ENCODE assay signal across 1 cellular context in the genomic region with DNA sequence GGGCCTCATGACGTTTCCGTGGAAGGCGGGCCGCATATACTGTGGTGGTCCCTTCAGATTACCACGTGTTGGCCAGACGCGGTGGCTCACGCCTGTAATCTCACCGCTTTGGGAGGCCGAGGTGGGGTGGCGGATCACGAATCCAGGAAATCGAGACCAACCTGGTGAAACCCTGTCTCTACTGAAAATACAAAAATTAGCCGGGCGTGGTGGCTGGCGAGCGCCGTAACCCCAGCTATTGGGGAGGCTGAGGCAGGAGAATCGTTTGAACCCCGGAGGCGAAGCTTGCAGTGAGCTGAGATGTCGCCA.
A peak's percentile ranks its signal among the peaks of the same experiment; 100 is the strongest.
TF ChIP-seq lines count a peak whose summit lies in the region.

No MANE protein-coding gene starts in this region.

TF ChIP-seq in HepG2, 621 proteins besides CTCF, POLR2A, EP300 and RAD21 (continues in another document):
- TF ChIP-seq PTBP1 (IDR thresholded peaks at IDR 0.05; ENCODE audit: low read depth, low read length, poor library complexity, severe bottlenecking) (no peak), NFATC3 (CRISPR knock-in tag; IDR thresholded peaks at IDR 0.05) (no peak), SIN3B (IDR thresholded peaks at IDR 0.05; ENCODE audit: low read length) (no peak), MLLT10 (CRISPR knock-in tag; IDR thresholded peaks at IDR 0.05) (no peak), ZNF883 (CRISPR knock-in tag; IDR thresholded peaks at IDR 0.05; ENCODE audit: not compliant biosample characterization) (no peak), KMT2B (CRISPR knock-in tag; IDR thresholded peaks at IDR 0.05) (no peak), BHLHE40 (IDR thresholded peaks at IDR 0.05; ENCODE audit: low read length) (no peak), ZNF280D (CRISPR knock-in tag; IDR thresholded peaks at IDR 0.05) (0 out of 2 replicates have a peak, but pooled peaks have one; percentile 2), ZNF749 (CRISPR knock-in tag; IDR thresholded peaks at IDR 0.05; ENCODE audit: borderline replicate concordance) (no peak), GZF1 (CRISPR knock-in tag; IDR thresholded peaks at IDR 0.05) (peak; percentile 28; the same call in 1 of the 2 replicates), ZNF230 (CRISPR knock-in tag; IDR thresholded peaks at IDR 0.05) (no peak), PHF21A (CRISPR knock-in tag; IDR thresholded peaks at IDR 0.05) (no peak), ELF1 (CRISPR knock-in tag; IDR thresholded peaks at IDR 0.05) (peak; percentile 27; the same call in 1 of the 2 replicates), ISX (CRISPR knock-in tag; conservative IDR thresholded peaks at IDR 0.05) (no peak), MAFG (CRISPR knock-in tag; IDR thresholded peaks at IDR 0.05) (no peak), ZNF274 (CRISPR knock-in tag; IDR thresholded peaks at IDR 0.05) (no peak), AGO2 (optimal IDR thresholded peaks at IDR 0.05; ENCODE audit: low read depth, low read length) (peak; percentile 78), ZBTB38 (CRISPR knock-in tag; IDR thresholded peaks at IDR 0.05) (peak; percentile 91), PCBP1 (IDR thresholded peaks at IDR 0.05; ENCODE audit: borderline replicate concordance, low read depth, low read length) (no peak), XBP1 (CRISPR knock-in tag; IDR thresholded peaks at IDR 0.05) (no peak), ZBTB37 (CRISPR knock-in tag; IDR thresholded peaks at IDR 0.05) (no peak), MED8 (CRISPR knock-in tag; IDR thresholded peaks at IDR 0.05; ENCODE audit: insufficient replicate concordance) (no peak), BATF2 (CRISPR knock-in tag; IDR thresholded peaks at IDR 0.05) (no peak), ZIK1 (CRISPR knock-in tag; IDR thresholded peaks at IDR 0.05; ENCODE audit: borderline replicate concordance, low read depth) (no peak), KMT2A (CRISPR knock-in tag; IDR thresholded peaks at IDR 0.05) (no peak), SALL2 (CRISPR knock-in tag; IDR thresholded peaks at IDR 0.05) (no peak), SP140L (CRISPR knock-in tag; IDR thresholded peaks at IDR 0.05; ENCODE audit: borderline replicate concordance) (no peak), PRDM4 (CRISPR knock-in tag; IDR thresholded peaks at IDR 0.05; ENCODE audit: borderline replicate concordance) (no peak), NFE2L1 (CRISPR knock-in tag; IDR thresholded peaks at IDR 0.05; ENCODE audit: borderline replicate concordance) (no peak), HNF1B (CRISPR knock-in tag; IDR thresholded peaks at IDR 0.05) (no peak), ZNF563 (CRISPR knock-in tag; IDR thresholded peaks at IDR 0.05) (no peak), GATAD2A (CRISPR knock-in tag; IDR thresholded peaks at IDR 0.05) (no peak)
- TF ChIP-seq, protein P1, sequence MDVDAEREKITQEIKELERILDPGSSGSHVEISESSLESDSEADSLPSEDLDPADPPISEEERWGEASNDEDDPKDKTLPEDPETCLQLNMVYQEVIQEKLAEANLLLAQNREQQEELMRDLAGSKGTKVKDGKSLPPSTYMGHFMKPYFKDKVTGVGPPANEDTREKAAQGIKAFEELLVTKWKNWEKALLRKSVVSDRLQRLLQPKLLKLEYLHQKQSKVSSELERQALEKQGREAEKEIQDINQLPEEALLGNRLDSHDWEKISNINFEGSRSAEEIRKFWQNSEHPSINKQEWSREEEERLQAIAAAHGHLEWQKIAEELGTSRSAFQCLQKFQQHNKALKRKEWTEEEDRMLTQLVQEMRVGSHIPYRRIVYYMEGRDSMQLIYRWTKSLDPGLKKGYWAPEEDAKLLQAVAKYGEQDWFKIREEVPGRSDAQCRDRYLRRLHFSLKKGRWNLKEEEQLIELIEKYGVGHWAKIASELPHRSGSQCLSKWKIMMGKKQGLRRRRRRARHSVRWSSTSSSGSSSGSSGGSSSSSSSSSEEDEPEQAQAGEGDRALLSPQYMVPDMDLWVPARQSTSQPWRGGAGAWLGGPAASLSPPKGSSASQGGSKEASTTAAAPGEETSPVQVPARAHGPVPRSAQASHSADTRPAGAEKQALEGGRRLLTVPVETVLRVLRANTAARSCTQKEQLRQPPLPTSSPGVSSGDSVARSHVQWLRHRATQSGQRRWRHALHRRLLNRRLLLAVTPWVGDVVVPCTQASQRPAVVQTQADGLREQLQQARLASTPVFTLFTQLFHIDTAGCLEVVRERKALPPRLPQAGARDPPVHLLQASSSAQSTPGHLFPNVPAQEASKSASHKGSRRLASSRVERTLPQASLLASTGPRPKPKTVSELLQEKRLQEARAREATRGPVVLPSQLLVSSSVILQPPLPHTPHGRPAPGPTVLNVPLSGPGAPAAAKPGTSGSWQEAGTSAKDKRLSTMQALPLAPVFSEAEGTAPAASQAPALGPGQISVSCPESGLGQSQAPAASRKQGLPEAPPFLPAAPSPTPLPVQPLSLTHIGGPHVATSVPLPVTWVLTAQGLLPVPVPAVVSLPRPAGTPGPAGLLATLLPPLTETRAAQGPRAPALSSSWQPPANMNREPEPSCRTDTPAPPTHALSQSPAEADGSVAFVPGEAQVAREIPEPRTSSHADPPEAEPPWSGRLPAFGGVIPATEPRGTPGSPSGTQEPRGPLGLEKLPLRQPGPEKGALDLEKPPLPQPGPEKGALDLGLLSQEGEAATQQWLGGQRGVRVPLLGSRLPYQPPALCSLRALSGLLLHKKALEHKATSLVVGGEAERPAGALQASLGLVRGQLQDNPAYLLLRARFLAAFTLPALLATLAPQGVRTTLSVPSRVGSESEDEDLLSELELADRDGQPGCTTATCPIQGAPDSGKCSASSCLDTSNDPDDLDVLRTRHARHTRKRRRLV (CRISPR knock-in tag; IDR thresholded peaks at IDR 0.05): no peak
- TF ChIP-seq, protein P2, sequence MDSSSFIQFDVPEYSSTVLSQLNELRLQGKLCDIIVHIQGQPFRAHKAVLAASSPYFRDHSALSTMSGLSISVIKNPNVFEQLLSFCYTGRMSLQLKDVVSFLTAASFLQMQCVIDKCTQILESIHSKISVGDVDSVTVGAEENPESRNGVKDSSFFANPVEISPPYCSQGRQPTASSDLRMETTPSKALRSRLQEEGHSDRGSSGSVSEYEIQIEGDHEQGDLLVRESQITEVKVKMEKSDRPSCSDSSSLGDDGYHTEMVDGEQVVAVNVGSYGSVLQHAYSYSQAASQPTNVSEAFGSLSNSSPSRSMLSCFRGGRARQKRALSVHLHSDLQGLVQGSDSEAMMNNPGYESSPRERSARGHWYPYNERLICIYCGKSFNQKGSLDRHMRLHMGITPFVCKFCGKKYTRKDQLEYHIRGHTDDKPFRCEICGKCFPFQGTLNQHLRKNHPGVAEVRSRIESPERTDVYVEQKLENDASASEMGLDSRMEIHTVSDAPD (CRISPR knock-in tag; IDR thresholded peaks at IDR 0.05): no peak
- TF ChIP-seq, protein P3, sequence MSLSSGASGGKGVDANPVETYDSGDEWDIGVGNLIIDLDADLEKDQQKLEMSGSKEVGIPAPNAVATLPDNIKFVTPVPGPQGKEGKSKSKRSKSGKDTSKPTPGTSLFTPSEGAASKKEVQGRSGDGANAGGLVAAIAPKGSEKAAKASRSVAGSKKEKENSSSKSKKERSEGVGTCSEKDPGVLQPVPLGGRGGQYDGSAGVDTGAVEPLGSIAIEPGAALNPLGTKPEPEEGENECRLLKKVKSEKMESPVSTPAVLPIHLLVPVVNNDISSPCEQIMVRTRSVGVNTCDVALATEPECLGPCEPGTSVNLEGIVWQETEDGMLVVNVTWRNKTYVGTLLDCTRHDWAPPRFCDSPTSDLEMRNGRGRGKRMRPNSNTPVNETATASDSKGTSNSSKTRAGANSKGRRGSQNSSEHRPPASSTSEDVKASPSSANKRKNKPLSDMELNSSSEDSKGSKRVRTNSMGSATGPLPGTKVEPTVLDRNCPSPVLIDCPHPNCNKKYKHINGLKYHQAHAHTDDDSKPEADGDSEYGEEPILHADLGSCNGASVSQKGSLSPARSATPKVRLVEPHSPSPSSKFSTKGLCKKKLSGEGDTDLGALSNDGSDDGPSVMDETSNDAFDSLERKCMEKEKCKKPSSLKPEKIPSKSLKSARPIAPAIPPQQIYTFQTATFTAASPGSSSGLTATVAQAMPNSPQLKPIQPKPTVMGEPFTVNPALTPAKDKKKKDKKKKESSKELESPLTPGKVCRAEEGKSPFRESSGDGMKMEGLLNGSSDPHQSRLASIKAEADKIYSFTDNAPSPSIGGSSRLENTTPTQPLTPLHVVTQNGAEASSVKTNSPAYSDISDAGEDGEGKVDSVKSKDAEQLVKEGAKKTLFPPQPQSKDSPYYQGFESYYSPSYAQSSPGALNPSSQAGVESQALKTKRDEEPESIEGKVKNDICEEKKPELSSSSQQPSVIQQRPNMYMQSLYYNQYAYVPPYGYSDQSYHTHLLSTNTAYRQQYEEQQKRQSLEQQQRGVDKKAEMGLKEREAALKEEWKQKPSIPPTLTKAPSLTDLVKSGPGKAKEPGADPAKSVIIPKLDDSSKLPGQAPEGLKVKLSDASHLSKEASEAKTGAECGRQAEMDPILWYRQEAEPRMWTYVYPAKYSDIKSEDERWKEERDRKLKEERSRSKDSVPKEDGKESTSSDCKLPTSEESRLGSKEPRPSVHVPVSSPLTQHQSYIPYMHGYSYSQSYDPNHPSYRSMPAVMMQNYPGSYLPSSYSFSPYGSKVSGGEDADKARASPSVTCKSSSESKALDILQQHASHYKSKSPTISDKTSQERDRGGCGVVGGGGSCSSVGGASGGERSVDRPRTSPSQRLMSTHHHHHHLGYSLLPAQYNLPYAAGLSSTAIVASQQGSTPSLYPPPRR (CRISPR knock-in tag; IDR thresholded peaks at IDR 0.05; ENCODE audit: borderline replicate concordance): no peak
- TF ChIP-seq, protein P4, sequence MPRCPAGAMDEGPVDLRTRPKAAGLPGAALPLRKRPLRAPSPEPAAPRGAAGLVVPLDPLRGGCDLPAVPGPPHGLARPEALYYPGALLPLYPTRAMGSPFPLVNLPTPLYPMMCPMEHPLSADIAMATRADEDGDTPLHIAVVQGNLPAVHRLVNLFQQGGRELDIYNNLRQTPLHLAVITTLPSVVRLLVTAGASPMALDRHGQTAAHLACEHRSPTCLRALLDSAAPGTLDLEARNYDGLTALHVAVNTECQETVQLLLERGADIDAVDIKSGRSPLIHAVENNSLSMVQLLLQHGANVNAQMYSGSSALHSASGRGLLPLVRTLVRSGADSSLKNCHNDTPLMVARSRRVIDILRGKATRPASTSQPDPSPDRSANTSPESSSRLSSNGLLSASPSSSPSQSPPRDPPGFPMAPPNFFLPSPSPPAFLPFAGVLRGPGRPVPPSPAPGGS (CRISPR knock-in tag; IDR thresholded peaks at IDR 0.05): no peak
